Comparison of ENCODE assay signal across 1 cellular context in genomic region chr14:76950043-76951020, GRCh38.
TF ChIP-seq lines count a peak whose summit lies in the region.

No MANE protein-coding gene starts in this region.

TF ChIP-seq in GM23338, 12 proteins besides CTCF, POLR2A, EP300 and RAD21 (continued from another document):
- TF ChIP-seq, protein P1, sequence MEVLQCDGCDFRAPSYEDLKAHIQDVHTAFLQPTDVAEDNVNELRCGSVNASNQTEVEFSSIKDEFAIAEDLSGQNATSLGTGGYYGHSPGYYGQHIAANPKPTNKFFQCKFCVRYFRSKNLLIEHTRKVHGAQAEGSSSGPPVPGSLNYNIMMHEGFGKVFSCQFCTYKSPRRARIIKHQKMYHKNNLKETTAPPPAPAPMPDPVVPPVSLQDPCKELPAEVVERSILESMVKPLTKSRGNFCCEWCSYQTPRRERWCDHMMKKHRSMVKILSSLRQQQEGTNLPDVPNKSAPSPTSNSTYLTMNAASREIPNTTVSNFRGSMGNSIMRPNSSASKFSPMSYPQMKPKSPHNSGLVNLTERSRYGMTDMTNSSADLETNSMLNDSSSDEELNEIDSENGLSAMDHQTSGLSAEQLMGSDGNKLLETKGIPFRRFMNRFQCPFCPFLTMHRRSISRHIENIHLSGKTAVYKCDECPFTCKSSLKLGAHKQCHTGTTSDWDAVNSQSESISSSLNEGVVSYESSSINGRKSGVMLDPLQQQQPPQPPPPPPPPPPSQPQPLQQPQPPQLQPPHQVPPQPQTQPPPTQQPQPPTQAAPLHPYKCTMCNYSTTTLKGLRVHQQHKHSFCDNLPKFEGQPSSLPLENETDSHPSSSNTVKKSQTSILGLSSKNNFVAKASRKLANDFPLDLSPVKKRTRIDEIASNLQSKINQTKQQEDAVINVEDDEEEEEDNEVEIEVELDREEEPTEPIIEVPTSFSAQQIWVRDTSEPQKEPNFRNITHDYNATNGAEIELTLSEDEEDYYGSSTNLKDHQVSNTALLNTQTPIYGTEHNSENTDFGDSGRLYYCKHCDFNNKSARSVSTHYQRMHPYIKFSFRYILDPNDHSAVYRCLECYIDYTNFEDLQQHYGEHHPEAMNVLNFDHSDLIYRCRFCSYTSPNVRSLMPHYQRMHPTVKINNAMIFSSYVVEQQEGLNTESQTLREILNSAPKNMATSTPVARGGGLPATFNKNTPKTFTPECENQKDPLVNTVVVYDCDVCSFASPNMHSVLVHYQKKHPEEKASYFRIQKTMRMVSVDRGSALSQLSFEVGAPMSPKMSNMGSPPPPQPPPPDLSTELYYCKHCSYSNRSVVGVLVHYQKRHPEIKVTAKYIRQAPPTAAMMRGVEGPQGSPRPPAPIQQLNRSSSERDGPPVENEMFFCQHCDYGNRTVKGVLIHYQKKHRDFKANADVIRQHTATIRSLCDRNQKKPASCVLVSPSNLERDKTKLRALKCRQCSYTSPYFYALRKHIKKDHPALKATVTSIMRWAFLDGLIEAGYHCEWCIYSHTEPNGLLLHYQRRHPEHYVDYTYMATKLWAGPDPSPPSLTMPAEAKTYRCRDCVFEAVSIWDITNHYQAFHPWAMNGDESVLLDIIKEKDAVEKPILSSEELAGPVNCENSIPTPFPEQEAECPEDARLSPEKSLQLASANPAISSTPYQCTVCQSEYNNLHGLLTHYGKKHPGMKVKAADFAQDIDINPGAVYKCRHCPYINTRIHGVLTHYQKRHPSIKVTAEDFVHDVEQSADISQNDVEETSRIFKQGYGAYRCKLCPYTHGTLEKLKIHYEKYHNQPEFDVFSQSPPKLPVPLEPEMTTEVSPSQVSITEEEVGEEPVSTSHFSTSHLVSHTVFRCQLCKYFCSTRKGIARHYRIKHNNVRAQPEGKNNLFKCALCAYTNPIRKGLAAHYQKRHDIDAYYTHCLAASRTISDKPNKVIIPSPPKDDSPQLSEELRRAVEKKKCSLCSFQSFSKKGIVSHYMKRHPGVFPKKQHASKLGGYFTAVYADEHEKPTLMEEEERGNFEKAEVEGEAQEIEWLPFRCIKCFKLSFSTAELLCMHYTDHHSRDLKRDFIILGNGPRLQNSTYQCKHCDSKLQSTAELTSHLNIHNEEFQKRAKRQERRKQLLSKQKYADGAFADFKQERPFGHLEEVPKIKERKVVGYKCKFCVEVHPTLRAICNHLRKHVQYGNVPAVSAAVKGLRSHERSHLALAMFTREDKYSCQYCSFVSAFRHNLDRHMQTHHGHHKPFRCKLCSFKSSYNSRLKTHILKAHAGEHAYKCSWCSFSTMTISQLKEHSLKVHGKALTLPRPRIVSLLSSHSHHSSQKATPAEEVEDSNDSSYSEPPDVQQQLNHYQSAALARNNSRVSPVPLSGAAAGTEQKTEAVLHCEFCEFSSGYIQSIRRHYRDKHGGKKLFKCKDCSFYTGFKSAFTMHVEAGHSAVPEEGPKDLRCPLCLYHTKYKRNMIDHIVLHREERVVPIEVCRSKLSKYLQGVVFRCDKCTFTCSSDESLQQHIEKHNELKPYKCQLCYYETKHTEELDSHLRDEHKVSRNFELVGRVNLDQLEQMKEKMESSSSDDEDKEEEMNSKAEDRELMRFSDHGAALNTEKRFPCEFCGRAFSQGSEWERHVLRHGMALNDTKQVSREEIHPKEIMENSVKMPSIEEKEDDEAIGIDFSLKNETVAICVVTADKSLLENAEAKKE (CRISPR knock-in tag; IDR thresholded peaks at IDR 0.05) = no peak
- TF ChIP-seq POLR2AphosphoS5 (IDR thresholded peaks at IDR 0.05; ENCODE audit: low read depth) = no peak
- no peak for TF ChIP-seq ZNF331 (CRISPR knock-in tag; IDR thresholded peaks at IDR 0.05; ENCODE audit: low read depth)
- TF ChIP-seq ZNF114 (CRISPR knock-in tag; IDR thresholded peaks at IDR 0.05) = no peak
- TF ChIP-seq JUNB (IDR thresholded peaks at IDR 0.05; ENCODE audit: unreplicated experiment) = no peak
